In the genomic region with DNA sequence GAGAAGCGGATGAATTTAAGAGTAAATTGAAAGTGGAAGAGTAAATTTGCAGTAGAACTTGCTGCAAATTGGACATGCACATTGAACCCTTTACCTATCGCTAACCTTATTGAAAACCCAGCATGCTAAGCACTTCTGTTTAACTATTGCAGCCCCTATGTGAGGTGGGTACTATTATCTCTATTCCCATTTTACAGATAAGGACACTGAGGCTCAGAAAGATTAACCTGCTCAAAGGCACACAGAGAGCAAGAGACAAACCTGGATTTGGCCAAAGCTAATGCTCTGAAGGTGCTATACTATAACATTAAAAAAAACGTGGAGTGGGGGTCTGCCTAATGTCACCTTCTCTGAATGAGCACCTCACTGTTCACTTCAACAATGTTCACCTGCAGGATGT, we compare ENCODE assay signal across 36 cellular contexts. TPM values are rescaled to one million over a fixed set of nuclear protein-coding genes. Genes with fewer than 3 reads are reported as not detected.
DNase-seq lines count a peak whose midpoint lies in the region; ATAC-seq, FAIRE-seq and TF ChIP-seq lines count a peak whose summit lies in the region.
"Had no signal": no experiment of that assay in that cellular context is flagged by ENCODE, and none has a peak within 500 bp of the region (broad histone marks: within the 10 kb centered on the region; RNA-seq: fewer than 3 reads in every experiment).

No MANE protein-coding gene starts in this region.

- POLR2A ChIA-PET in HepG2 (lab: Yijun Ruan, JAX): interaction anchor here (1.3 kb wide), 1 partner anchor 11 kb away, joined by 3 read pairs; no protein-coding TSS in a partner anchor
- POLR2A ChIA-PET in K562 (lab: Yijun Ruan, JAX): no interaction called here

- H3K9me2 ChIP-seq in hepatocyte (replicated peaks; ENCODE audit: insufficient read depth): no peaks in the 10 kb centered on the region

- H4K20me1 ChIP-seq in HepG2 (ENCODE audit: insufficient read depth, low read length) (no peaks in the 10 kb centered on the region), K562 (replicated peaks; ENCODE audit: control insufficient read depth, insufficient read depth, low read length) (no peaks in the 10 kb centered on the region), hepatocyte (ENCODE audit: insufficient read depth, poor library complexity, severe bottlenecking) (no peaks in the 10 kb centered on the region)
- H4K20me1 ChIP-seq: BLaER1; BLaER1 treated with 17β-estradiol and CSF1 and Interleukin-3, amounts not matched to agents 10 nM and 100 nM had no signal

- BruUV-seq in HepG2 (replicated peaks; lab: Mats Ljungman, UMichigan): no TSS peak
- BruUV-seq in K562 (replicated peaks; lab: Mats Ljungman, UMichigan): no TSS peak

- 93% methylated on average over 3 of the region's 3 CpGs for WGBS in HepG2 (ENCODE audit: low lambda C conversion rate)
- WGBS in right lobe of liver (ENCODE audit: insufficient coverage, low coverage, low lambda C conversion rate, missing lambda C conversion rate): 54% methylated on average over 2 of the region's 3 CpGs
- WGBS in K562 (ENCODE audit: insufficient coverage, low coverage, missing lambda C conversion rate): 0% methylated on average over 3 of the region's 3 CpGs
- WGBS in hepatocyte (ENCODE audit: low lambda C conversion rate, missing lambda C conversion rate): 83% methylated on average over 3 of the region's 3 CpGs
- WGBS in transverse colon (ENCODE audit: low coverage in 1 of 2), 2 donors: 68 to 91% methylated on average over 2 to 3 of the region's 3 CpGs

- no peaks in the 10 kb centered on the region for H3K36me3 ChIP-seq in HepG2 (replicated peaks in 1 of 2; ENCODE audit: control insufficient read depth in 1 of 2, insufficient read depth in 2 of 2, low read length in 2 of 2)
- H3K36me3 ChIP-seq in right lobe of liver: no peaks in the 10 kb centered on the region
- no peaks in the 10 kb centered on the region for H3K36me3 ChIP-seq in K562 (ENCODE audit: control insufficient read depth, insufficient read depth, low read length)
- H3K36me3 ChIP-seq in hepatocyte (replicated peaks; ENCODE audit: insufficient read depth, low read depth): no peaks in the 10 kb centered on the region
- no peaks in the 10 kb centered on the region for H3K36me3 ChIP-seq in transverse colon
- H3K36me3 ChIP-seq: BE2C; BLaER1; BLaER1 treated with 17β-estradiol and CSF1 and Interleukin-3, amounts not matched to agents 10 nM and 100 nM had no signal

- TF ChIP-seq RAD21 in HepG2 (CRISPR knock-in tag; IDR thresholded peaks at IDR 0.05): no peak
- no peak for TF ChIP-seq RAD21 in K562 (CRISPR knock-in tag; conservative IDR thresholded peaks at IDR 0.05 in 1 of 2, IDR thresholded peaks at IDR 0.05 in 1 of 2)

- ATAC-seq in HepG2 (no peak), right lobe of liver (no peak), K562 (no peak)
- ATAC-seq: A549; CD8-positive, alpha-beta T cell had no signal

- H3K27ac ChIP-seq in HepG2 (ENCODE audit: extremely low read length, insufficient read depth, low read length): no peak overlapping the region
- no peak overlapping the region for H3K27ac ChIP-seq in right lobe of liver
- no peak overlapping the region for H3K27ac ChIP-seq in K562 (ENCODE audit: extremely low read depth, low read depth, low read length)
- H3K27ac ChIP-seq in hepatocyte: peak overlapping the region; percentile 60
- H3K27ac ChIP-seq in transverse colon: peak overlapping the region in 3 of 4 donors; percentile 50 to 70 (median 50)
- H3K27ac ChIP-seq: 22Rv1; A549; BLaER1; BLaER1 treated with 17β-estradiol and CSF1 and Interleukin-3, amounts not matched to agents 10 nM and 100 nM; C4-2B had no signal

- H3K9ac ChIP-seq in HepG2 (ENCODE audit: insufficient read depth, low read depth, low read length) (no peak overlapping the region), K562 (ENCODE audit: insufficient read depth in 1 of 2, low read depth in 2 of 2, low read length in 2 of 2) (no peak overlapping the region)
- H3K9ac ChIP-seq: BLaER1; BLaER1 treated with 17β-estradiol and CSF1 and Interleukin-3, amounts not matched to agents 10 nM and 100 nM had no signal

- DNase-seq in HepG2 (ENCODE audit: low spot score) (no peak), right lobe of liver (no peak), K562 (ENCODE audit: extremely low read depth in 1 of 4, low spot score in 3 of 4) (no peak), hepatocyte (ENCODE audit: low spot score) (no peak), transverse colon (no peak), middle frontal gyrus (ENCODE audit: extremely low spot score, low spot score) (no peak), NCI-H2196 (lab: John Stamatoyannopoulos, UW; ENCODE audit: unreplicated experiment) (no peak), dedifferentiated amniotic fluid mesenchymal stem cell (ENCODE audit: extremely low spot score) (no peak)
- DNase-seq: 8988T; ACHN; AML-193; BE2C; C1 segment of cervical spinal cord; Caco-2; Calu3; CD4-positive, alpha-beta memory T cell; CD4-positive, alpha-beta T cell; CD4-positive, CD25-positive, alpha-beta regulatory T cell; CD8-positive, alpha-beta memory T cell; CD8-positive, alpha-beta T cell; COR-L47; DMS 273 treated with DMSO at 0.1 percent for 48 hours; DMS153; DMS53; DMS79; DMS79 treated with DMSO at 0.1 percent for 48 hours; DND-41; EL had no signal

- TF ChIP-seq POLR2A in HepG2 (IDR thresholded peaks at IDR 0.05; ENCODE audit: insufficient read depth in 1 of 2, low read depth in 2 of 2, low read length in 2 of 2) (no peak), right lobe of liver (IDR thresholded peaks at IDR 0.05) (no peak), K562 (conservative IDR thresholded peaks at IDR 0.05) (no peak), transverse colon (IDR thresholded peaks at IDR 0.05) (no peak)

- H3K4me2 ChIP-seq in HepG2 (ENCODE audit: low read depth, low read length) (no peak overlapping the region), K562 (ENCODE audit: insufficient read depth, low read length) (no peak overlapping the region), hepatocyte (no peak overlapping the region)
- H3K4me2 ChIP-seq: A549; BLaER1; BLaER1 treated with 17β-estradiol and CSF1 and Interleukin-3, amounts not matched to agents 10 nM and 100 nM had no signal

- no peak for FAIRE-seq in HepG2 (lab: Jason Lieb, UNC)
- no peak for FAIRE-seq in K562 (lab: Jason Lieb, UNC)
- FAIRE-seq: A549, D721Med had no signal

- TF ChIP-seq EP300 in HepG2 (IDR thresholded peaks at IDR 0.05; ENCODE audit: low read depth in 2 of 2, low read length in 2 of 2) (no peak), HepG2 (CRISPR knock-in tag; IDR thresholded peaks at IDR 0.05; ENCODE audit: borderline replicate concordance) (no peak), K562 (IDR thresholded peaks at IDR 0.05; ENCODE audit: low read length) (no peak), transverse colon (IDR thresholded peaks at IDR 0.05; ENCODE audit: low read depth) (no peak)

- H3K79me2 ChIP-seq in HepG2 (ENCODE audit: insufficient read depth, low read length): no peaks in the 10 kb centered on the region
- no peaks in the 10 kb centered on the region for H3K79me2 ChIP-seq in K562 (ENCODE audit: control insufficient read depth, insufficient read depth, low read length)
- H3K79me2 ChIP-seq in hepatocyte: peaks cover 77% of the 10 kb centered on the region

- peaks cover 15% of the 10 kb centered on the region; the same call in 1 of the 2 replicates for H3K4me1 ChIP-seq in HepG2 (ENCODE audit: insufficient read depth, low read length)
- H3K4me1 ChIP-seq in right lobe of liver: peaks cover 0 to 6% (median 3%) of the 10 kb centered on the region in 4 donors
- H3K4me1 ChIP-seq in K562 (replicated peaks in 1 of 2; ENCODE audit: control insufficient read depth in 2 of 2, insufficient read depth in 2 of 2, low read length in 2 of 2): no peaks in the 10 kb centered on the region
- peaks cover 24% of the 10 kb centered on the region for H3K4me1 ChIP-seq in hepatocyte (ENCODE audit: insufficient read depth)
- H3K4me1 ChIP-seq in transverse colon: peaks cover 0 to 32% (median 15%) of the 10 kb centered on the region in 4 donors
- H3K4me1 ChIP-seq: BE2C; BLaER1; BLaER1 treated with 17β-estradiol and CSF1 and Interleukin-3, amounts not matched to agents 10 nM and 100 nM had no signal

- no peak overlapping the region for H3K4me3 ChIP-seq in HepG2 (replicated peaks in 1 of 3; ENCODE audit: insufficient read depth in 1 of 3, low read depth in 2 of 3, low read length in 3 of 3)
- no peak overlapping the region for H3K4me3 ChIP-seq in right lobe of liver
- H3K4me3 ChIP-seq in K562: no peak overlapping the region
- H3K4me3 ChIP-seq in hepatocyte: no peak overlapping the region
- no peak overlapping the region for H3K4me3 ChIP-seq in transverse colon
- H3K4me3 ChIP-seq: A549; BLaER1; BLaER1 treated with 17β-estradiol and CSF1 and Interleukin-3, amounts not matched to agents 10 nM and 100 nM had no signal

- no peak for TF ChIP-seq CTCF in HepG2 (CRISPR knock-in tag; IDR thresholded peaks at IDR 0.05)
- TF ChIP-seq CTCF in right lobe of liver (IDR thresholded peaks at IDR 0.05): no peak
- TF ChIP-seq CTCF in K562 (IDR thresholded peaks at IDR 0.05 in 2 of 3, conservative IDR thresholded peaks at IDR 0.05 in 1 of 3; ENCODE audit: insufficient read depth in 2 of 3, low read depth in 1 of 3, low read length in 3 of 3): no peak
- no peak for TF ChIP-seq CTCF in hepatocyte (IDR thresholded peaks at IDR 0.05; ENCODE audit: poor library complexity)
- TF ChIP-seq CTCF in transverse colon (IDR thresholded peaks at IDR 0.05): no peak

- in situ Hi-C loops in HepG2 (cut with HindIII; ENCODE audit: extremely low pct_ligation_motif_present, low pct_unique_long_range_greater_than_20kb): no loop called here
- in situ Hi-C loops in K562 (cut with MboI): no loop called here
- in situ Hi-C loops in transverse colon (cut with MboI; ENCODE audit: low pct_ligation_motif_present in 1 of 4, low pct_unique_long_range_greater_than_20kb in 1 of 4, low sequenced_read_pairs in 3 of 4): no loop called here

- no peaks in the 10 kb centered on the region for H3K9me1 ChIP-seq in K562 (ENCODE audit: control insufficient read depth, insufficient read depth, low read length)

- H2AFZ ChIP-seq in HepG2 (ENCODE audit: low read length): no peak overlapping the region
- no peak overlapping the region for H2AFZ ChIP-seq in K562 (ENCODE audit: low read depth, low read length)
- no peak overlapping the region for H2AFZ ChIP-seq in hepatocyte

- intact Hi-C loops in HepG2 (cut with micrococcal nuclease; ENCODE audit: unreplicated experiment) (no loop called here), right lobe of liver (cut with DNase I) (no loop called here), K562 (cut with micrococcal nuclease) (no loop called here), transverse colon (cut with DNase I; ENCODE audit: low total_unique reads) (no loop called here)

- CTCF ChIA-PET in HepG2 (lab: Yijun Ruan, JAX; ENCODE audit: low intra/inter-chr PET ratio, low total read pairs) (no interaction called here), K562 (lab: Yijun Ruan, JAX; ENCODE audit: low intra/inter-chr PET ratio) (no interaction called here)

- H3K9me3 ChIP-seq in HepG2 (ENCODE audit: low read length) (no peaks in the 10 kb centered on the region), right lobe of liver (no peaks in the 10 kb centered on the region), K562 (replicated peaks; ENCODE audit: control insufficient read depth, insufficient read depth, low read depth, low read length) (no peaks in the 10 kb centered on the region), hepatocyte (ENCODE audit: low read depth) (no peaks in the 10 kb centered on the region), transverse colon (no peaks in the 10 kb centered on the region)
- H3K9me3 ChIP-seq: BE2C; BLaER1; BLaER1 treated with 17β-estradiol and CSF1 and Interleukin-3, amounts not matched to agents 10 nM and 100 nM; Caco-2 had no signal

- H3K27me3 ChIP-seq in HepG2 (ENCODE audit: control insufficient read depth in 1 of 2, insufficient read depth in 2 of 2, low read length in 2 of 2) (no peaks in the 10 kb centered on the region), right lobe of liver (no peaks in the 10 kb centered on the region), K562 (ENCODE audit: control insufficient read depth in 2 of 2, insufficient read depth in 2 of 2, low read length in 2 of 2) (no peaks in the 10 kb centered on the region; a peak in 1 of 5 replicates), hepatocyte (no peaks in the 10 kb centered on the region), transverse colon (no peaks in the 10 kb centered on the region)
- H3K27me3 ChIP-seq: BE2C; BLaER1; BLaER1 treated with 17β-estradiol and CSF1 and Interleukin-3, amounts not matched to agents 10 nM and 100 nM had no signal

RNA-seq across cellular contexts. Expression of a gene that starts 21.0 kb away (rescaled TPM):
- 3.1 and 3.7 TPM in 2 replicates for total RNA-seq in HepG2 (2016; rRNA removed; fragmentation: Illumina TruSeq; extraction: Trizol)
- 2.1 and 2.2 TPM in 2 replicates for total RNA-seq in HepG2 (2016; cell fraction: cytosol; rRNA removed; fragmentation: Illumina TruSeq; extraction: Trizol; ENCODE audit: low read depth)
- total RNA-seq in HepG2 (2016; cell fraction: insoluble cytoplasmic fraction; rRNA removed; fragmentation: Illumina TruSeq; extraction: Trizol): 2.6 and 3.8 TPM in 2 replicates
- total RNA-seq in HepG2 (2016; cell fraction: membrane; rRNA removed; fragmentation: Illumina TruSeq; extraction: Trizol): 2.4 and 3.8 TPM in 2 replicates
- 7.9 and 8.9 TPM in 2 replicates for total RNA-seq in HepG2 (2016; cell fraction: nucleus; rRNA removed; fragmentation: Illumina TruSeq; extraction: Trizol)
- polyA plus RNA-seq in HepG2 (2011; rRNA removed): 2.6 and 2.8 TPM in 2 replicates
- polyA plus RNA-seq in HepG2 (2011; cell fraction: cytosol; rRNA removed): 1.7 and 2.1 TPM in 2 replicates
- polyA plus RNA-seq in HepG2 (2011; cell fraction: nucleus; rRNA removed): 4.9 and 6.9 TPM in 2 replicates
- polyA plus RNA-seq in HepG2 (2012): 1.7 and 2.5 TPM in 2 replicates
- 0.76 and 1.0 TPM in 2 replicates for polyA plus RNA-seq in HepG2 (2016; cell fraction: cytosol; fragmentation: Illumina TruSeq; extraction: Trizol; ENCODE audit: low read depth)
- 2.7 and 3.7 TPM in 2 replicates for polyA plus RNA-seq in HepG2 (2016; cell fraction: insoluble cytoplasmic fraction; fragmentation: Illumina TruSeq; extraction: Trizol; ENCODE audit: low read depth)
- polyA plus RNA-seq in HepG2 (2016; cell fraction: membrane; fragmentation: Illumina TruSeq; extraction: Trizol; ENCODE audit: low read depth): 1.4 and 1.7 TPM in 2 replicates
- 11.0 and 12.4 TPM in 2 replicates for polyA plus RNA-seq in HepG2 (2016; cell fraction: nucleus; fragmentation: Illumina TruSeq; extraction: Trizol; ENCODE audit: insufficient read depth, low read depth)
- polyA minus RNA-seq in HepG2 (2011; rRNA and poly(A)+ RNA removed; ENCODE audit: low replicate concordance): 4.5 and 13.0 TPM in 2 replicates
- polyA minus RNA-seq in HepG2 (2011; cell fraction: cytosol; rRNA and poly(A)+ RNA removed): 2.0 and 2.5 TPM in 2 replicates
- polyA minus RNA-seq in HepG2 (2011; cell fraction: nucleus; rRNA and poly(A)+ RNA removed): 8.4 and 9.1 TPM in 2 replicates
- total RNA-seq in right lobe of liver: 10 to 100 TPM in 2 of 6 experiments, 1 to 10 TPM in 4; 2.7 to 20.6 (median 5.8) TPM
- not detected in 2 replicates for total RNA-seq in K562 (2011; cell fraction: chromatin; rRNA removed; ENCODE audit: low replicate concordance)
- total RNA-seq in K562 (2011; cell fraction: nucleolus; rRNA removed): not detected in 2 replicates
- not detected in 2 replicates for total RNA-seq in K562 (2011; cell fraction: nucleoplasm; rRNA removed)
- total RNA-seq in K562 (2014; rRNA removed): not detected in 2 replicates
- total RNA-seq in K562 (2014; rRNA removed; fragmentation: Illumina TruSeq; extraction: Trizol): not detected in 2 replicates
- total RNA-seq in K562 (2015; rRNA removed; fragmentation: Illumina TruSeq; extraction: Trizol): not detected in 2 replicates
- total RNA-seq in K562 (2021): 0.07 TPM in 1 of 2 replicates, not detected in the other
- not detected in 2 replicates for polyA plus RNA-seq in K562 (2011; rRNA removed)
- polyA plus RNA-seq in K562 (2011; cell fraction: cytosol; rRNA removed): 0.09 TPM in 1 of 2 replicates, not detected in the other
- polyA plus RNA-seq in K562 (2011; cell fraction: nucleus; rRNA removed): 0.09 TPM in 1 of 2 replicates, not detected in the other
- polyA plus RNA-seq in K562 (2012): 0.14 TPM in 1 of 2 replicates, not detected in the other
- polyA plus RNA-seq in K562 (2014; fragmentation: Illumina TruSeq; extraction: Trizol): not detected in 2 replicates
- polyA plus RNA-seq in K562 (2014; fragmentation: Nextera tagmentation; extraction: Ambion mirVana): not detected
- polyA plus RNA-seq in K562 (2014; rRNA removed): 0.05 and 0.50 TPM in 2 replicates
- 0.09 TPM in 1 of 2 replicates, not detected in the other for polyA minus RNA-seq in K562 (2011; rRNA and poly(A)+ RNA removed)
- 0.64 and 0.76 TPM in 2 replicates for polyA minus RNA-seq in K562 (2011; cell fraction: cytosol; rRNA and poly(A)+ RNA removed)
- polyA minus RNA-seq in K562 (2011; cell fraction: nucleus; rRNA and poly(A)+ RNA removed): 0.13 TPM in 1 of 2 replicates, not detected in the other
- total RNA-seq in hepatocyte: 32.0 and 35.1 TPM in 2 replicates
- 34.1 and 35.4 TPM in 2 replicates for polyA plus RNA-seq in hepatocyte
- 100 to 1,000 TPM in 2 of 4 donors, 10 to 100 TPM in 2; 67.9 to 172 (median 96.3) TPM for total RNA-seq in transverse colon
- total RNA-seq: B cell; CD4-positive, alpha-beta memory T cell; CD8-positive, alpha-beta T cell had no signal
- polyA plus RNA-seq: CD14-positive monocyte; CD4-positive, alpha-beta memory T cell had no signal

Comparison
In these comparisons a context has a peak if more than half of its experiments do, and no peak if none do; other contexts are left out.
1. H3K27ac ChIP-seq: peak in hepatocyte (single experiment) and transverse colon (3 of 4); none in HepG2 (single experiment), right lobe of liver (0 of 3) and K562 (single experiment).